Comparison of ENCODE assay signal across 8 cellular contexts in genomic region chr11:86523738-86524602, GRCh38.
DNase-seq lines count a peak whose midpoint lies in the region; ATAC-seq, FAIRE-seq and TF ChIP-seq lines count a peak whose summit lies in the region.

No MANE protein-coding gene starts in this region.

- H3K4me1 ChIP-seq in HepG2 (ENCODE audit: insufficient read depth, low read length): peaks cover 22% of the 10 kb centered on the region

- TF ChIP-seq POLR2A in HepG2 (IDR thresholded peaks at IDR 0.05; ENCODE audit: insufficient read depth in 1 of 2, low read depth in 2 of 2, low read length in 2 of 2): no peak

- H4K20me1 ChIP-seq in HepG2 (ENCODE audit: insufficient read depth, low read length): no peaks in the 10 kb centered on the region

- FAIRE-seq in HepG2 (lab: Jason Lieb, UNC) (no peak), urothelium cell line (lab: Jason Lieb, UNC) (no peak)

- peak overlapping the region; percentile 24; the same call in 1 of the 2 replicates for H3K4me2 ChIP-seq in HepG2 (ENCODE audit: low read depth, low read length)

- no peak for TF ChIP-seq CTCF in astrocyte of the spinal cord (IDR thresholded peaks at IDR 0.05; ENCODE audit: low read depth, low read length)
- no peak for TF ChIP-seq CTCF in HepG2 (CRISPR knock-in tag; IDR thresholded peaks at IDR 0.05)

- H3K4me3 ChIP-seq in astrocyte of the spinal cord (ENCODE audit: low read depth, low read length) (no peak overlapping the region), HepG2 (replicated peaks in 1 of 3; ENCODE audit: insufficient read depth in 1 of 3, low read depth in 2 of 3, low read length in 3 of 3) (no peak overlapping the region)

- intact Hi-C loops in HepG2 (cut with micrococcal nuclease; ENCODE audit: unreplicated experiment): no loop called here

- no peaks in the 10 kb centered on the region for H3K9me3 ChIP-seq in HepG2 (ENCODE audit: low read length)

- peak; percentile 73 for ATAC-seq in HepG2

- H2AFZ ChIP-seq in HepG2 (ENCODE audit: low read length): no peak overlapping the region

- in situ Hi-C loops in astrocyte of the spinal cord (cut with HindIII; ENCODE audit: low sequenced_read_pairs): no loop called here
- in situ Hi-C loops in HepG2 (cut with HindIII; ENCODE audit: extremely low pct_ligation_motif_present, low pct_unique_long_range_greater_than_20kb): no loop called here
- in situ Hi-C loops in G401 (cut with HindIII; ENCODE audit: low sequenced_read_pairs): no loop called here

- TF ChIP-seq EP300 in HepG2 (IDR thresholded peaks at IDR 0.05; ENCODE audit: low read depth in 2 of 2, low read length in 2 of 2) (peak in 1 of 2 experiments; percentile 82; a peak in 1 of 4 replicates), HepG2 (CRISPR knock-in tag; IDR thresholded peaks at IDR 0.05; ENCODE audit: borderline replicate concordance) (peak; percentile 66; the same call in 1 of the 2 replicates)

- H3K27me3 ChIP-seq in HepG2 (ENCODE audit: control insufficient read depth in 1 of 2, insufficient read depth in 2 of 2, low read length in 2 of 2): no peaks in the 10 kb centered on the region; a peak in 2 of 5 replicates

- no peaks in the 10 kb centered on the region for H3K36me3 ChIP-seq in HepG2 (replicated peaks in 1 of 2; ENCODE audit: control insufficient read depth in 1 of 2, insufficient read depth in 2 of 2, low read length in 2 of 2)

- CTCF ChIA-PET in HepG2 (lab: Yijun Ruan, JAX; ENCODE audit: low intra/inter-chr PET ratio, low total read pairs): no interaction called here

- H3K27ac ChIP-seq in HepG2 (ENCODE audit: extremely low read length, insufficient read depth, low read length): no peak overlapping the region

- POLR2A ChIA-PET in HepG2 (lab: Yijun Ruan, JAX): interaction anchor here (1.3 kb wide), 2 partner anchors 40 to 48 kb away, joined by 5 to 6 read pairs; no protein-coding TSS in a partner anchor

- no TSS peak for BruUV-seq in HepG2 (replicated peaks; lab: Mats Ljungman, UMichigan)

- WGBS in HepG2 (ENCODE audit: low lambda C conversion rate): 7% methylated on average over 5 of the region's 5 CpGs

- peak; percentile 23 for DNase-seq in stimulated activated CD4-positive, alpha-beta T cell treated with anti-CD3 and anti-CD28 coated beads, Interleukin-15, amount 100 ng/mL, for 24 hours
- no peak for DNase-seq in stimulated activated CD4-positive, alpha-beta T cell treated with anti-CD3 and anti-CD28 coated beads, Interleukin-2, amount 100 ng/mL, for 24 hours
- DNase-seq in astrocyte of the spinal cord (ENCODE audit: low read depth, low spot score) (peak; percentile 96), HepG2 (ENCODE audit: low spot score) (peak; percentile 93), urothelium cell line (ENCODE audit: low spot score) (peak; percentile 73), ureter (ENCODE audit: low spot score) (no peak), G401 (ENCODE audit: low spot score) (no peak)
- DNase-seq in effector CD8-positive, alpha-beta T cell (lab: John Stamatoyannopoulos, UW): no peak

- no peak for TF ChIP-seq RAD21 in HepG2 (CRISPR knock-in tag; IDR thresholded peaks at IDR 0.05)

- H3K79me2 ChIP-seq in HepG2 (ENCODE audit: insufficient read depth, low read length): no peaks in the 10 kb centered on the region

- 0 out of 2 replicates have a peak overlapping the region, but pooled peaks have one; percentile 4 for H3K9ac ChIP-seq in HepG2 (ENCODE audit: insufficient read depth, low read depth, low read length)

TF ChIP-seq in HepG2, 621 proteins besides CTCF, POLR2A, EP300 and RAD21 (continues in another document):
- TF ChIP-seq SRSF4 (IDR thresholded peaks at IDR 0.05; ENCODE audit: low read depth, low read length, poor library complexity, severe bottlenecking): no peak
- peak; percentile 50; the same call in 1 of the 2 replicates for TF ChIP-seq FOXP1 (IDR thresholded peaks at IDR 0.05)
- peak; percentile 84 for TF ChIP-seq FOXP1 (CRISPR knock-in tag; IDR thresholded peaks at IDR 0.05)
- TF ChIP-seq ZNF337 (CRISPR knock-in tag; IDR thresholded peaks at IDR 0.05; ENCODE audit: borderline replicate concordance, low read depth): no peak
- TF ChIP-seq ARID3A (IDR thresholded peaks at IDR 0.05; ENCODE audit: low read depth, low read length): peak; percentile 90
- TF ChIP-seq FOXO1 (CRISPR knock-in tag; IDR thresholded peaks at IDR 0.05): peak; percentile 47; the same call in 1 of the 2 replicates
- TF ChIP-seq MAFF (IDR thresholded peaks at IDR 0.05; ENCODE audit: low read depth, low read length): 0 out of 2 replicates have a peak, but pooled peaks have one; percentile 8
- TF ChIP-seq HNRNPL (IDR thresholded peaks at IDR 0.05; ENCODE audit: low read depth, low read length): no peak
- TF ChIP-seq ZNF280B (CRISPR knock-in tag; IDR thresholded peaks at IDR 0.05; ENCODE audit: borderline replicate concordance): no peak
- TF ChIP-seq ZFYVE20 (CRISPR knock-in tag; IDR thresholded peaks at IDR 0.05; ENCODE audit: borderline replicate concordance, low read depth): no peak
- TF ChIP-seq ZNF740 (CRISPR knock-in tag; IDR thresholded peaks at IDR 0.05): no peak
- no peak for TF ChIP-seq ZFP90 (CRISPR knock-in tag; IDR thresholded peaks at IDR 0.05; ENCODE audit: borderline replicate concordance)
- TF ChIP-seq TCF7L2 (IDR thresholded peaks at IDR 0.05; ENCODE audit: low read depth, low read length): no peak
- TF ChIP-seq TOE1 (CRISPR knock-in tag; IDR thresholded peaks at IDR 0.05): no peak
- TF ChIP-seq ZC3H4 (CRISPR knock-in tag; IDR thresholded peaks at IDR 0.05; ENCODE audit: borderline replicate concordance): no peak
- 0 out of 2 replicates have a peak, but pooled peaks have one; percentile 37 for TF ChIP-seq ZSCAN9 (CRISPR knock-in tag; IDR thresholded peaks at IDR 0.05; ENCODE audit: borderline replicate concordance)
- no peak for TF ChIP-seq HHEX (CRISPR knock-in tag; IDR thresholded peaks at IDR 0.05)
- TF ChIP-seq SMC3 (IDR thresholded peaks at IDR 0.05; ENCODE audit: low read length): no peak
- TF ChIP-seq ARID5B (CRISPR knock-in tag; IDR thresholded peaks at IDR 0.05): peak; percentile 73
- peak; percentile 41; the same call in 1 of the 2 replicates for TF ChIP-seq GATA4 (IDR thresholded peaks at IDR 0.05; ENCODE audit: borderline replicate concordance, low read depth)

Comparison
In these comparisons a context has a peak if more than half of its experiments do, and no peak if none do; other contexts are left out.
1. DNase-seq: peak in stimulated activated CD4-positive, alpha-beta T cell treated with anti-CD3 and anti-CD28 coated beads, Interleukin-15, amount 100 ng/mL, for 24 hours (single experiment), astrocyte of the spinal cord (single experiment), HepG2 (single experiment) and urothelium cell line (single experiment); none in stimulated activated CD4-positive, alpha-beta T cell treated with anti-CD3 and anti-CD28 coated beads, Interleukin-2, amount 100 ng/mL, for 24 hours (0 of 2), ureter (single experiment), effector CD8-positive, alpha-beta T cell (single experiment) and G401 (single experiment).